1 cellular context compared by ENCODE assay signal in genomic region chr20:57544838-57545564, GRCh38.
TF ChIP-seq lines count a peak whose summit lies in the region.

No MANE protein-coding gene starts in this region.

TF ChIP-seq in K562, 482 proteins besides CTCF, POLR2A, EP300 and RAD21 (continued from another document):
- no peak for TF ChIP-seq PKNOX1 (IDR thresholded peaks at IDR 0.05)
- no peak for TF ChIP-seq ZNF584 (CRISPR knock-in tag; IDR thresholded peaks at IDR 0.05; ENCODE audit: low read depth)
- no peak for TF ChIP-seq KAT8 (IDR thresholded peaks at IDR 0.05; ENCODE audit: low read depth)
- no peak for TF ChIP-seq MAX (CRISPR knock-in tag; IDR thresholded peaks at IDR 0.05)
- TF ChIP-seq ZBED1 (IDR thresholded peaks at IDR 0.05): no peak
- no peak for TF ChIP-seq NFIX (CRISPR knock-in tag; IDR thresholded peaks at IDR 0.05; ENCODE audit: low read depth)
- no peak for TF ChIP-seq NELFE (IDR thresholded peaks at IDR 0.05; ENCODE audit: insufficient read depth, insufficient read length)
- no peak for TF ChIP-seq SNRNP70 (optimal IDR thresholded peaks at IDR 0.05; ENCODE audit: low read depth, low read length)
- no peak for TF ChIP-seq BRF2 (IDR thresholded peaks at IDR 0.05; ENCODE audit: borderline replicate concordance, insufficient read depth, insufficient read length)
- no peak for TF ChIP-seq TCF15 (CRISPR knock-in tag; IDR thresholded peaks at IDR 0.05)
- TF ChIP-seq BRD4 (IDR thresholded peaks at IDR 0.05): no peak
- no peak for TF ChIP-seq PHB2 (IDR thresholded peaks at IDR 0.05; ENCODE audit: low read depth)
- no peak for TF ChIP-seq NEUROD1 (IDR thresholded peaks at IDR 0.05; ENCODE audit: borderline replicate concordance, low read depth, low read length, partially characterized antibody)
- no peak for TF ChIP-seq BRF1 (IDR thresholded peaks at IDR 0.05; ENCODE audit: borderline replicate concordance, extremely low read depth, insufficient read length)
- TF ChIP-seq XRCC5 (IDR thresholded peaks at IDR 0.05; ENCODE audit: low read depth, low read length): no peak
- TF ChIP-seq ZNF639 (CRISPR knock-in tag; conservative IDR thresholded peaks at IDR 0.05 in 1 of 2, IDR thresholded peaks at IDR 0.05 in 1 of 2): no peak
- TF ChIP-seq EGR1 (conservative IDR thresholded peaks at IDR 0.05): no peak
- TF ChIP-seq CXXC5 (CRISPR knock-in tag; IDR thresholded peaks at IDR 0.05): peak; percentile 19; the same call in 1 of the 2 replicates
- TF ChIP-seq AFF1 (IDR thresholded peaks at IDR 0.05; ENCODE audit: low read depth in 1 of 2, partially characterized antibody in 2 of 2): no peak
- TF ChIP-seq ZBTB8A (IDR thresholded peaks at IDR 0.05; ENCODE audit: partially characterized antibody): no peak
- TF ChIP-seq ZNF431 (CRISPR knock-in tag; IDR thresholded peaks at IDR 0.05): no peak
- TF ChIP-seq TAL1 (IDR thresholded peaks at IDR 0.05): peak; percentile 24; the same call in 1 of the 2 replicates
- TF ChIP-seq RNF2 (IDR thresholded peaks at IDR 0.05): no peak
- no peak for TF ChIP-seq ZNF551 (CRISPR knock-in tag; IDR thresholded peaks at IDR 0.05)
- 0 out of 4 replicates have a peak, but pooled peaks of 1 of the 2 experiments have one; percentile 6 for TF ChIP-seq TRIM24 (IDR thresholded peaks at IDR 0.05)
- TF ChIP-seq GTF2B (IDR thresholded peaks at IDR 0.05; ENCODE audit: extremely low read depth, insufficient read length): no peak
- TF ChIP-seq L3MBTL2 (IDR thresholded peaks at IDR 0.05): 0 out of 2 replicates have a peak, but pooled peaks have one; percentile 49
- TF ChIP-seq MEF2D (tag; conservative IDR thresholded peaks at IDR 0.05; ENCODE audit: low read depth): no peak
- TF ChIP-seq SMARCE1 (IDR thresholded peaks at IDR 0.05): no peak
- 0 out of 2 replicates have a peak, but pooled peaks have one; percentile 42 for TF ChIP-seq SMARCA4 (IDR thresholded peaks at IDR 0.05)
- peak; percentile 57 for TF ChIP-seq ARID1B (IDR thresholded peaks at IDR 0.05)
- no peak for TF ChIP-seq ZBTB49 (CRISPR knock-in tag; IDR thresholded peaks at IDR 0.05; ENCODE audit: borderline replicate concordance)
- no peak for TF ChIP-seq THRA (IDR thresholded peaks at IDR 0.05)
- TF ChIP-seq CBFA2T2 (conservative IDR thresholded peaks at IDR 0.05): 0 out of 2 replicates have a peak, but pooled peaks have one; percentile 37
- TF ChIP-seq BCLAF1 (IDR thresholded peaks at IDR 0.05; ENCODE audit: borderline replicate concordance in 1 of 2, control insufficient read depth in 1 of 2, low read depth in 2 of 2, low read length in 1 of 2): no peak
- no peak for TF ChIP-seq SMARCC2 (IDR thresholded peaks at IDR 0.05; ENCODE audit: low read depth)
- TF ChIP-seq KLF6 (CRISPR knock-in tag; IDR thresholded peaks at IDR 0.05; ENCODE audit: borderline replicate concordance): no peak
- TF ChIP-seq MTA3 (IDR thresholded peaks at IDR 0.05; ENCODE audit: borderline replicate concordance): no peak
- peak; percentile 86 for TF ChIP-seq CEBPB (tag; IDR thresholded peaks at IDR 0.05)
- no peak for TF ChIP-seq E2F5 (CRISPR knock-in tag; IDR thresholded peaks at IDR 0.05)
